14 cellular contexts compared by ENCODE assay signal in the genomic region with DNA sequence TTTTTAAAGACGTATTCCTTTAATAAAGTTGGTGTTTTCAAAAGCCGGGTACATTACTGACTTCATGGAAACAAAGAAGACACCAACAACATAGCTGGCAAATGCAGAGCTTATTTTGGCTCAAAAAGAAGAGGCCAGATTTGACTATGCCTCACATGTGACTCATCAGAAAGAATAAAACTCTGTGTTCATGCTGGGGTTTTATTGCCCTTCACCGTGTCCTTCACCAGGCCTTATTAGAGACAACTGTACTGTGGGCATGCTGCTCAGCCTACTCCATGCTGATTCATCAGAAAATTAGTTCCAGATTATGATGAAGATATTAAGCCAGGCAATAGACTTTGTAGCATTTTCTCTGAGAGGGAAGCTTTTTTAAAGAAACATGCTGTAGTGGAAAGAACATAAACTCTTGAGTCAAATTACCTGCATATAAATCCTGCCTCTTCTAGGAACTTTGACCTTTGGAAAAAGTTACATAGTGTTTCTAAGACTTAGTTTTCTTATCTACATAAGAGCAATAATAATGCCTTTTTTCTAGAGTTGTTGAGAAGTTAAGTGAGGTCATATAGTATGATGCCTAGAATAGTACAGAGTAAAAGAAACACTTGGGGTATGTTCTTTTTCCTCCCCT.
DNase-seq lines count a peak whose midpoint lies in the region; ATAC-seq, FAIRE-seq and TF ChIP-seq lines count a peak whose summit lies in the region.
"Had no signal": no experiment of that assay in that cellular context is flagged by ENCODE, and none has a peak within 500 bp of the region (broad histone marks: within the 10 kb centered on the region; RNA-seq: fewer than 3 reads in every experiment).

No MANE protein-coding gene starts in this region.

- intact Hi-C loops in left colon (cut with DNase I, micrococcal nuclease), result no loop called here
- intact Hi-C loops in thyroid gland (cut with DNase I), result no loop called here

- TF ChIP-seq CTCF in A549 (IDR thresholded peaks at IDR 0.05) (no peak), chondrocyte (IDR thresholded peaks at IDR 0.05) (no peak), thyroid gland (IDR thresholded peaks at IDR 0.05) (no peak)

- peak overlapping the region; percentile 80 for H3K27ac Mint-ChIP-seq in chondrocyte (ENCODE audit: unreplicated experiment)
- H3K27ac Mint-ChIP-seq: activated CD4-positive, alpha-beta T cell treated with anti-CD3 and anti-CD28 coated beads, Interleukin-2, amount 10 ng/mL, durations not matched to agents 24 days and 14 days had no signal

- peaks cover 66% of the 10 kb centered on the region for H3K4me1 Mint-ChIP-seq in chondrocyte (ENCODE audit: low read depth)
- H3K4me1 Mint-ChIP-seq: activated CD4-positive, alpha-beta T cell treated with anti-CD3 and anti-CD28 coated beads, Interleukin-2, amount 10 ng/mL, durations not matched to agents 24 days and 14 days had no signal

- POLR2A ChIA-PET in A549 (lab: Yijun Ruan, JAX), result no interaction called here

- CTCF ChIA-PET in A549 (lab: Yijun Ruan, JAX), result interaction anchor here (0.7 to 2.6 kb wide), 5 partner anchors 9 to 684 kb away, joined by 3 to 7 read pairs (median 3); no protein-coding TSS in a partner anchor

- H3K4me2 ChIP-seq in A549, result no peak overlapping the region
- H3K4me2 ChIP-seq: BLaER1 treated with 17β-estradiol and CSF1 and Interleukin-3, amounts not matched to agents 10 nM and 100 nM had no signal

- no peak for TF ChIP-seq RAD21 in A549 (conservative IDR thresholded peaks at IDR 0.05 in 1 of 2, IDR thresholded peaks at IDR 0.05 in 1 of 2)

- H3K27me3 Mint-ChIP-seq in chondrocyte (ENCODE audit: low read depth), result no peaks in the 10 kb centered on the region

- H3K36me3 Mint-ChIP-seq in chondrocyte (ENCODE audit: low read depth), result peaks cover 6% of the 10 kb centered on the region

- TF ChIP-seq EP300 in A549 (IDR thresholded peaks at IDR 0.05), result no peak

- ATAC-seq in A549 (peak in 1 of 2 experiments; percentile 44; a peak in 2 of 6 replicates), left colon (peak; percentile 83)

- DNase-seq in A549 (ENCODE audit: low read depth in 1 of 2, low spot score in 1 of 2), result no peak
- peak; percentile 51 for DNase-seq in LoVo (ENCODE audit: low spot score)
- DNase-seq in chondrocyte (ENCODE audit: low spot score), result no peak
- no peak for DNase-seq in left colon
- DNase-seq in thyroid gland, result no peak
- no peak for DNase-seq in NCI-H510A treated with DMSO at 0.1 percent for 48 hours (lab: John Stamatoyannopoulos, UW)
- no peak for DNase-seq in RPMI8226
- no peak for DNase-seq in NCI-H1048 (lab: John Stamatoyannopoulos, UW)
- DNase-seq: activated CD4-positive, alpha-beta T cell treated with anti-CD3 and anti-CD28 coated beads, Interleukin-2, amount 10 ng/mL, durations not matched to agents 24 days and 14 days; cerebellar nuclear complex; NCI-H69; stimulated activated CD4-positive, alpha-beta T cell treated with anti-CD3 and anti-CD28 coated beads, Interleukin-12 subunit alpha, Interleukin-12 subunit beta, amount 100 ng/mL, for 4 hours had no signal

- H3K4me1 ChIP-seq in A549 (no peaks in the 10 kb centered on the region), thyroid gland (peaks cover 0 to 5% of the 10 kb centered on the region in 2 donors)

- no peak for TF ChIP-seq POLR2A in A549 (IDR thresholded peaks at IDR 0.05; ENCODE audit: low read length)
- TF ChIP-seq POLR2A in thyroid gland (IDR thresholded peaks at IDR 0.05), result no peak

- H3K4me3 Mint-ChIP-seq in chondrocyte (ENCODE audit: unreplicated experiment), result no peak overlapping the region
- H3K4me3 Mint-ChIP-seq: activated CD4-positive, alpha-beta T cell treated with anti-CD3 and anti-CD28 coated beads, Interleukin-2, amount 10 ng/mL, durations not matched to agents 24 days and 14 days had no signal

- H3K9me3 Mint-ChIP-seq in chondrocyte (ENCODE audit: low read depth), result no peaks in the 10 kb centered on the region
- H3K9me3 Mint-ChIP-seq: activated CD4-positive, alpha-beta T cell treated with anti-CD3 and anti-CD28 coated beads, Interleukin-2, amount 10 ng/mL, durations not matched to agents 24 days and 14 days had no signal

- H3K9me3 ChIP-seq in A549 (no peaks in the 10 kb centered on the region), thyroid gland (no peaks in the 10 kb centered on the region)

- no peaks in the 10 kb centered on the region for H3K27me3 ChIP-seq in thyroid gland
- H3K27me3 ChIP-seq: BLaER1 treated with 17β-estradiol and CSF1 and Interleukin-3, amounts not matched to agents 10 nM and 100 nM had no signal

- WGBS in A549 (ENCODE audit: missing lambda C conversion rate), result 67% methylated on average over 3 of the region's 3 CpGs
- 55 to 77% methylated on average over 3 of the region's 3 CpGs for WGBS in thyroid gland, 2 donors

- peak; percentile 59 for FAIRE-seq in A549 (lab: Jason Lieb, UNC)
- FAIRE-seq: H1 had no signal

- H3K27ac ChIP-seq in A549 (no peak overlapping the region), thyroid gland (no peak overlapping the region)
- H3K27ac ChIP-seq: BLaER1 treated with 17β-estradiol and CSF1 and Interleukin-3, amounts not matched to agents 10 nM and 100 nM had no signal

- no peaks in the 10 kb centered on the region for H3K36me3 ChIP-seq in thyroid gland

- H3K4me3 ChIP-seq in A549, result no peak overlapping the region
- no peak overlapping the region for H3K4me3 ChIP-seq in thyroid gland (replicated peaks in 1 of 3)
- H3K4me3 ChIP-seq: BLaER1 treated with 17β-estradiol and CSF1 and Interleukin-3, amounts not matched to agents 10 nM and 100 nM had no signal

TF ChIP-seq in A549, 52 proteins besides CTCF, POLR2A, EP300 and RAD21:
- no peak for TF ChIP-seq HOXB5 (CRISPR knock-in tag; IDR thresholded peaks at IDR 0.05)
- TF ChIP-seq, protein P1, sequence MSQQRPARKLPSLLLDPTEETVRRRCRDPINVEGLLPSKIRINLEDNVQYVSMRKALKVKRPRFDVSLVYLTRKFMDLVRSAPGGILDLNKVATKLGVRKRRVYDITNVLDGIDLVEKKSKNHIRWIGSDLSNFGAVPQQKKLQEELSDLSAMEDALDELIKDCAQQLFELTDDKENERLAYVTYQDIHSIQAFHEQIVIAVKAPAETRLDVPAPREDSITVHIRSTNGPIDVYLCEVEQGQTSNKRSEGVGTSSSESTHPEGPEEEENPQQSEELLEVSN (IDR thresholded peaks at IDR 0.05; ENCODE audit: borderline replicate concordance, low read depth), result no peak
- TF ChIP-seq JUN (IDR thresholded peaks at IDR 0.05), result no peak
- TF ChIP-seq POLR2AphosphoS2 (conservative IDR thresholded peaks at IDR 0.05; ENCODE audit: low read length), result no peak
- TF ChIP-seq CHD4 (IDR thresholded peaks at IDR 0.05; ENCODE audit: borderline replicate concordance), result no peak
- no peak for TF ChIP-seq PHF8 (IDR thresholded peaks at IDR 0.05; ENCODE audit: borderline replicate concordance, low read depth)
- TF ChIP-seq, protein P2, sequence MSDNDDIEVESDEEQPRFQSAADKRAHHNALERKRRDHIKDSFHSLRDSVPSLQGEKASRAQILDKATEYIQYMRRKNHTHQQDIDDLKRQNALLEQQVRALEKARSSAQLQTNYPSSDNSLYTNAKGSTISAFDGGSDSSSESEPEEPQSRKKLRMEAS (IDR thresholded peaks at IDR 0.05), result no peak
- TF ChIP-seq RFX5 (IDR thresholded peaks at IDR 0.05), result no peak
- no peak for TF ChIP-seq FOSL2 (IDR thresholded peaks at IDR 0.05)
- TF ChIP-seq FOSL2 (CRISPR knock-in tag; IDR thresholded peaks at IDR 0.05), result 0 out of 2 replicates have a peak, but pooled peaks have one; percentile 14
- peak; percentile 88 for TF ChIP-seq MAFK (IDR thresholded peaks at IDR 0.05; ENCODE audit: partially characterized antibody)
